ENCODE assay signal across 10 cellular contexts in the genomic region with DNA sequence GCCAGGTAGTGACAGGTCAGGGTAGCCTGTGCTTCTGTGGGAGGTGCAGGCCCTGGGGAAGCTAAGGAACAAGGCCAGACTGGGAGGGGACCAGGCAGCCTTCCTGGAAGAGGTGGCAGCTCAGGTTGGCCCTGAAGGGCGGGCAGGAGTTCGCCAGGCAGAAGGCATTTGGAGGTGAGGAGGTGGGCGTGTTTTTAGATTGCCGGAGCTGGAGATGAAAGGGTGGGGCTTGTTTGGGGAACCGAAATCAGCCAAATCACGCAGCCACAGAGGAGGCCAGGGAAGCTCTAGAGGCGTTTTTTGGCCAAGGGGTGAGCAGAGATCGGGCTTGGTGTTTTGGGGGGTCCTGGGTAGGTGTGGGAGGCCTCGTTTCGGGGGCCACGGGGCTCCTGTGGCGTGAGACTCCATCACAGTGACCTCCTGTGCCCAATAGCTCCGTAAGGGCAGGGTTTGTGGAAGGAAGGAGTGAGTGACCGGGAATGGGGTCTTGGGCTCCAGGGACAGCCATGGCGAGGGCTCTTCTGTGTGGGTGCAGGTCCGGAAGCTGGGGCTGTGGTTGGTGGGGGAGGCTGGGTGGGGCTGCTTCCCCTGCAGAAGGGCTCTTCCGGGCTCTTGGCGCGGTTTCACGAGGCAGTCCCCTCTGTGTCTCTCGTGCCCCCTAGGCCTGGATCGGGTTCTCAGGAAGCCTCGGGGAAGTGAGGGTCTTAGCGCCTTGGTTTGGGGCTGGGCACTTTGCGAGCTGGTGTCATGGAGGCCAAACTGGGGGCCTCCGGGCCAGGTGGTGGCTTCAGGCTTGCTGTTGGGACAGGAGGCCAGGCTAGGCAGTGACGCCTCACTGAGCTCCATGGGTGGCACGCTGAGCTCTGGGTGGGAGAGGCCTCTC. TPM values are rescaled to one million over a fixed set of nuclear protein-coding genes. Genes with fewer than 3 reads are reported as not detected.
DNase-seq lines count a peak whose midpoint lies in the region; ATAC-seq and TF ChIP-seq lines count a peak whose summit lies in the region.
"Had no signal": no experiment of that assay in that cellular context is flagged by ENCODE, and none has a peak within 500 bp of the region (broad histone marks: within the 10 kb centered on the region; RNA-seq: fewer than 3 reads in every experiment).

No MANE protein-coding gene starts in this region.

- no peaks in the 10 kb centered on the region for H3K9me3 Mint-ChIP-seq in activated naive CD8-positive, alpha-beta T cell (ENCODE audit: low read depth)

- H2BK5ac ChIP-seq in trophoblast cell (ENCODE audit: low read depth, low read length, poor library complexity): no peak overlapping the region

- no peak for TF ChIP-seq CTCF in OCI-LY3 (IDR thresholded peaks at IDR 0.05; ENCODE audit: low read depth, low read length)

- ATAC-seq in GM18505 (IDR thresholded peaks at IDR 0.05; ENCODE audit: unreplicated experiment): peak; percentile 69
- ATAC-seq in HG02623 (IDR thresholded peaks at IDR 0.05; ENCODE audit: unreplicated experiment): peak; percentile 51
- ATAC-seq: gastrocnemius medialis had no signal

- peak overlapping the region; percentile 95 for H3K4me3 Mint-ChIP-seq in activated naive CD8-positive, alpha-beta T cell

- H3K79me1 ChIP-seq in trophoblast cell (ENCODE audit: low read length): no peaks in the 10 kb centered on the region

- WGBS in trophoblast cell (ENCODE audit: extremely low coverage, insufficient coverage, insufficient read length): no CpG with 5 or more reads among the region's 28 CpGs

- H4K20me1 ChIP-seq in OCI-LY3 (ENCODE audit: insufficient read depth, low read length): peaks cover 40% of the 10 kb centered on the region

- no peak overlapping the region for H3K14ac ChIP-seq in trophoblast cell (ENCODE audit: low read length)

- peak overlapping the region; percentile 99 for H3K9ac ChIP-seq in OCI-LY3 (ENCODE audit: low read length)
- H3K9ac ChIP-seq in trophoblast cell (ENCODE audit: low read length): no peak overlapping the region

- no peak overlapping the region for H2BK120ac ChIP-seq in trophoblast cell (ENCODE audit: insufficient read depth, low read length, poor library complexity)

- peaks cover 15% of the 10 kb centered on the region for H3K36me3 ChIP-seq in OCI-LY3 (replicated peaks; ENCODE audit: low read depth, low read length)
- H3K36me3 ChIP-seq in trophoblast cell (ENCODE audit: control insufficient read depth in 1 of 2, insufficient read depth in 2 of 2, low read length in 2 of 2): no peaks in the 10 kb centered on the region
- H3K36me3 ChIP-seq: gastrocnemius medialis, thyroid gland had no signal

- no peaks in the 10 kb centered on the region for H3K36me3 Mint-ChIP-seq in activated naive CD8-positive, alpha-beta T cell

- TF ChIP-seq POLR2A in GM18505 (IDR thresholded peaks at IDR 0.05; ENCODE audit: borderline replicate concordance, extremely low read depth, insufficient read depth, insufficient read length): peak; percentile 85

- H2AK5ac ChIP-seq in trophoblast cell (ENCODE audit: low read length): peak overlapping the region; percentile 4

- no peak overlapping the region for H3K18ac ChIP-seq in trophoblast cell (ENCODE audit: low read length)

- H3K27ac ChIP-seq in OCI-LY3 (ENCODE audit: low read length) (peak overlapping the region; percentile 84), trophoblast cell (ENCODE audit: low read depth, low read length) (no peak overlapping the region)

- H3K27me3 ChIP-seq in OCI-LY3 (ENCODE audit: low read depth, low read length) (no peaks in the 10 kb centered on the region), trophoblast cell (ENCODE audit: insufficient read depth, low read length) (no peaks in the 10 kb centered on the region)
- H3K27me3 ChIP-seq: gastrocnemius medialis, thyroid gland had no signal

- DNase-seq in trophoblast cell: no peak
- DNase-seq in COLO668 (lab: John Stamatoyannopoulos, UW; ENCODE audit: unreplicated experiment): no peak
- DNase-seq in foreskin melanocyte: no peak
- no peak for DNase-seq in NCI-H1694 (lab: John Stamatoyannopoulos, UW)

- peaks cover 93% of the 10 kb centered on the region for H3K4me1 Mint-ChIP-seq in activated naive CD8-positive, alpha-beta T cell (ENCODE audit: low read depth)

- H3K23ac ChIP-seq in trophoblast cell (ENCODE audit: low read length): no peak overlapping the region

- no peak overlapping the region for H4K12ac ChIP-seq in trophoblast cell (ENCODE audit: low read depth, low read length)

- peaks cover 47% of the 10 kb centered on the region for H3K79me2 ChIP-seq in OCI-LY3 (ENCODE audit: low read length)
- H3K79me2 ChIP-seq in trophoblast cell (ENCODE audit: control insufficient read depth, insufficient read depth, low read length, poor library complexity): no peaks in the 10 kb centered on the region

- H4K91ac ChIP-seq in trophoblast cell (ENCODE audit: low read depth, low read length): no peak overlapping the region

- peaks cover 39% of the 10 kb centered on the region for H3K4me1 ChIP-seq in OCI-LY3 (ENCODE audit: low read length)
- peaks cover 0 to 4% of the 10 kb centered on the region in 2 experiments for H3K4me1 ChIP-seq in trophoblast cell (ENCODE audit: control insufficient read depth in 1 of 2, insufficient read depth in 2 of 2, low read length in 2 of 2)
- H3K4me1 ChIP-seq: gastrocnemius medialis, thyroid gland had no signal

- peak overlapping the region; percentile 99 for H3K27ac Mint-ChIP-seq in activated naive CD8-positive, alpha-beta T cell

- no peaks in the 10 kb centered on the region for H3K27me3 Mint-ChIP-seq in activated naive CD8-positive, alpha-beta T cell

- H3K4me3 ChIP-seq in OCI-LY3 (ENCODE audit: low read length): peak overlapping the region; percentile 98
- no peak overlapping the region for H3K4me3 ChIP-seq in trophoblast cell (ENCODE audit: low read depth, low read length)
- H3K4me3 ChIP-seq: thyroid gland had no signal

- H4K8ac ChIP-seq in trophoblast cell (ENCODE audit: low read depth, low read length): no peak overlapping the region

- H3K4ac ChIP-seq in trophoblast cell (ENCODE audit: low read depth, low read length): no peak overlapping the region

- H3K4me2 ChIP-seq in OCI-LY3 (ENCODE audit: low read length) (peak overlapping the region; percentile 93), trophoblast cell (ENCODE audit: low read length) (no peak overlapping the region)

- H2AFZ ChIP-seq in OCI-LY3 (ENCODE audit: low read depth, low read length): no peak overlapping the region
- H2AFZ ChIP-seq in trophoblast cell (ENCODE audit: insufficient read depth, low read length, poor library complexity): no peak overlapping the region

- 0 out of 2 replicates have a peak, but pooled peaks cover 4% of the 10 kb centered on the region for H3K9me3 ChIP-seq in OCI-LY3 (ENCODE audit: insufficient read depth, low read length)
- H3K9me3 ChIP-seq in trophoblast cell (ENCODE audit: insufficient read depth, low read depth, low read length): no peaks in the 10 kb centered on the region
- H3K9me3 ChIP-seq: gastrocnemius medialis, thyroid gland had no signal

- H2BK12ac ChIP-seq in trophoblast cell (ENCODE audit: low read length): no peak overlapping the region

RNA-seq across cellular contexts. Expression of gene ADCY7, which starts 7.8 kb away (rescaled TPM):
- 5.7 and 6.0 TPM in 2 replicates for polyA plus RNA-seq in trophoblast cell (2013)
